Comparison of ENCODE assay signal across 28 cellular contexts in genomic region chr2:234322766-234323465, GRCh38.
A peak's percentile ranks its signal among the peaks of the same experiment; 100 is the strongest.
DNase-seq lines count a peak whose midpoint lies in the region; ATAC-seq and TF ChIP-seq lines count a peak whose summit lies in the region.
"Had no signal": no experiment of that assay in that cellular context is flagged by ENCODE, and none has a peak within 500 bp of the region (broad histone marks: within the 10 kb centered on the region; RNA-seq: fewer than 3 reads in every experiment).

No MANE protein-coding gene starts in this region.

- H3K4me1 Mint-ChIP-seq in activated CD4-positive, alpha-beta T cell treated with anti-CD3 and anti-CD28 coated beads, Interleukin-2, amount 10 ng/mL, durations not matched to agents 24 days and 14 days = peaks cover 39% of the 10 kb centered on the region
- H3K4me1 Mint-ChIP-seq in CD4-positive, alpha-beta memory T cell = peaks cover 26 to 33% (median 31%) of the 10 kb centered on the region in 4 donors
- H3K4me1 Mint-ChIP-seq in T-helper 1 cell treated with Interleukin-12 subunit alpha and Interleukin-12 subunit beta and Interleukin-4 antibody, amounts not matched to agents 30 μg/mL and 1 μg/mL, for 36 hours (ENCODE audit: low read depth) = peaks cover 44% of the 10 kb centered on the region
- no peaks in the 10 kb centered on the region for H3K4me1 Mint-ChIP-seq in endodermal cell
- H3K4me1 Mint-ChIP-seq: GM23338 had no signal

- 92% methylated on average over 2 of the region's 2 CpGs; no CpG with 5 or more reads in 1 of the 2 experiments for WGBS in endodermal cell (ENCODE audit: insufficient coverage in 1 of 2, insufficient read length in 1 of 2), 2 experiments

- no peaks in the 10 kb centered on the region for H3K27me3 ChIP-seq in CD4-positive, alpha-beta memory T cell (ENCODE audit: insufficient read depth, low read length)
- no peaks in the 10 kb centered on the region for H3K27me3 ChIP-seq in endodermal cell (ENCODE audit: control insufficient read depth, insufficient read depth, low read length, poor library complexity, severe bottlenecking)
- H3K27me3 ChIP-seq: ascending aorta, right lobe of liver, upper lobe of left lung had no signal

- peak overlapping the region; percentile 87 for H3K27ac Mint-ChIP-seq in activated CD4-positive, alpha-beta T cell treated with anti-CD3 and anti-CD28 coated beads, Interleukin-2, amount 10 ng/mL, durations not matched to agents 24 days and 14 days
- H3K27ac Mint-ChIP-seq in CD4-positive, alpha-beta memory T cell = peak overlapping the region; percentile 83 to 98 (median 95)
- H3K27ac Mint-ChIP-seq in T-helper 1 cell treated with Interleukin-12 subunit alpha and Interleukin-12 subunit beta and Interleukin-4 antibody, amounts not matched to agents 30 μg/mL and 1 μg/mL, for 36 hours = peak overlapping the region; percentile 88
- H3K27ac Mint-ChIP-seq in endodermal cell = no peak overlapping the region
- H3K27ac Mint-ChIP-seq: B cell, GM23338, progenitor cell of endocrine pancreas had no signal

- no peak for TF ChIP-seq CTCF in endodermal cell (conservative IDR thresholded peaks at IDR 0.05)

- peaks cover 7% of the 10 kb centered on the region for H3K36me3 Mint-ChIP-seq in activated CD4-positive, alpha-beta T cell treated with anti-CD3 and anti-CD28 coated beads, Interleukin-2, amount 10 ng/mL, durations not matched to agents 24 days and 14 days (ENCODE audit: low read depth)
- no peaks in the 10 kb centered on the region for H3K36me3 Mint-ChIP-seq in CD4-positive, alpha-beta memory T cell
- peaks cover 10% of the 10 kb centered on the region for H3K36me3 Mint-ChIP-seq in T-helper 1 cell treated with Interleukin-12 subunit alpha and Interleukin-12 subunit beta and Interleukin-4 antibody, amounts not matched to agents 30 μg/mL and 1 μg/mL, for 36 hours (ENCODE audit: low read depth)
- no peaks in the 10 kb centered on the region for H3K36me3 Mint-ChIP-seq in endodermal cell (ENCODE audit: low read depth)

- intact Hi-C loops in activated CD4-positive, alpha-beta T cell treated with anti-CD3 and anti-CD28 coated beads, Interleukin-2, amount 10 ng/mL, durations not matched to agents 24 days and 14 days (cut with micrococcal nuclease) = loop anchor here (2.0 kb wide), 1 partner anchor 14 kb away; no protein-coding TSS in a partner anchor
- intact Hi-C loops in CD4-positive, alpha-beta memory T cell (cut with micrococcal nuclease) = loop anchor here (5.0 kb wide), 1 partner anchor 44 kb away; no protein-coding TSS in a partner anchor

- H3K9ac ChIP-seq in endodermal cell (ENCODE audit: extremely low read depth, low read length, poor library complexity, severe bottlenecking) = no peak overlapping the region

- H3K4me3 ChIP-seq in CD4-positive, alpha-beta memory T cell (ENCODE audit: low read length in 2 of 2) = no peak overlapping the region
- no peak overlapping the region for H3K4me3 ChIP-seq in endodermal cell (ENCODE audit: low read length)
- H3K4me3 ChIP-seq: ascending aorta, dorsolateral prefrontal cortex, GM23338, right lobe of liver, upper lobe of left lung had no signal

- H3K9me3 Mint-ChIP-seq in activated CD4-positive, alpha-beta T cell treated with anti-CD3 and anti-CD28 coated beads, Interleukin-2, amount 10 ng/mL, durations not matched to agents 24 days and 14 days = peaks cover 7% of the 10 kb centered on the region
- H3K9me3 Mint-ChIP-seq in CD4-positive, alpha-beta memory T cell = no peaks in the 10 kb centered on the region
- H3K9me3 Mint-ChIP-seq in T-helper 1 cell treated with Interleukin-12 subunit alpha and Interleukin-12 subunit beta and Interleukin-4 antibody, amounts not matched to agents 30 μg/mL and 1 μg/mL, for 36 hours = no peaks in the 10 kb centered on the region
- no peaks in the 10 kb centered on the region for H3K9me3 Mint-ChIP-seq in endodermal cell
- H3K9me3 Mint-ChIP-seq: GM23338 had no signal

- peaks cover 26% of the 10 kb centered on the region for H3K4me1 ChIP-seq in CD4-positive, alpha-beta memory T cell (ENCODE audit: insufficient read depth, low read length)
- H3K4me1 ChIP-seq in endodermal cell (ENCODE audit: control insufficient read depth, insufficient read depth, low read length) = no peaks in the 10 kb centered on the region
- H3K4me1 ChIP-seq: ascending aorta, right lobe of liver, upper lobe of left lung had no signal

- no peaks in the 10 kb centered on the region for H3K36me3 ChIP-seq in CD4-positive, alpha-beta memory T cell (ENCODE audit: insufficient read depth, low read length)
- H3K36me3 ChIP-seq in endodermal cell (ENCODE audit: control insufficient read depth, insufficient read depth, low read length) = no peaks in the 10 kb centered on the region
- H3K36me3 ChIP-seq: ascending aorta, right lobe of liver, upper lobe of left lung had no signal

- POLR2A ChIA-PET in CD4-positive, alpha-beta memory T cell (lab: Charles Lee; ENCODE audit: partially characterized antibody) = interaction anchor here (0.6 to 1.3 kb wide), 8 partner anchors 14 to 298 kb away, joined by 3 to 5 read pairs (median 4); no protein-coding TSS in a partner anchor

- CTCF ChIA-PET in CD4-positive, alpha-beta memory T cell (lab: Charles Lee; ENCODE audit: partially characterized antibody) = interaction anchor here (0.5 to 1.4 kb wide), 3 partner anchors 19 to 70 kb away, joined by 3 to 4 read pairs (median 3); no protein-coding TSS in a partner anchor

- no peaks in the 10 kb centered on the region for H3K9me3 ChIP-seq in CD4-positive, alpha-beta memory T cell (ENCODE audit: control insufficient read depth in 1 of 2, low read length in 2 of 2)
- H3K9me3 ChIP-seq in endodermal cell (ENCODE audit: control insufficient read depth, low read length) = no peaks in the 10 kb centered on the region
- H3K9me3 ChIP-seq: ascending aorta, right lobe of liver, upper lobe of left lung had no signal

- H3K27ac ChIP-seq in CD4-positive, alpha-beta memory T cell (ENCODE audit: low read depth, low read length) = peak overlapping the region; percentile 24
- no peak overlapping the region for H3K27ac ChIP-seq in endodermal cell (ENCODE audit: low read depth, low read length)
- H3K27ac ChIP-seq: ascending aorta, right lobe of liver, upper lobe of left lung had no signal

- no peaks in the 10 kb centered on the region for H3K27me3 Mint-ChIP-seq in activated CD4-positive, alpha-beta T cell treated with anti-CD3 and anti-CD28 coated beads, Interleukin-2, amount 10 ng/mL, durations not matched to agents 24 days and 14 days
- no peaks in the 10 kb centered on the region for H3K27me3 Mint-ChIP-seq in CD4-positive, alpha-beta memory T cell
- no peaks in the 10 kb centered on the region for H3K27me3 Mint-ChIP-seq in T-helper 1 cell treated with Interleukin-12 subunit alpha and Interleukin-12 subunit beta and Interleukin-4 antibody, amounts not matched to agents 30 μg/mL and 1 μg/mL, for 36 hours (ENCODE audit: low read depth)
- peaks cover 3% of the 10 kb centered on the region for H3K27me3 Mint-ChIP-seq in endodermal cell (ENCODE audit: insufficient read depth)
- H3K27me3 Mint-ChIP-seq: progenitor cell of endocrine pancreas had no signal

- no peak for DNase-seq in activated CD4-positive, alpha-beta T cell treated with anti-CD3 and anti-CD28 coated beads, Interleukin-2, amount 10 ng/mL, durations not matched to agents 24 days and 14 days
- DNase-seq in activated CD4-positive, alpha-beta T cell treated with anti-CD3 and anti-CD28 coated beads for 4 hours = no peak
- peak in 4 of 5 donors; percentile 46 to 71 (median 58) for DNase-seq in CD4-positive, alpha-beta memory T cell
- peak; percentile 60 for DNase-seq in central memory CD4-positive, alpha-beta T cell
- no peak for DNase-seq in endodermal cell
- DNase-seq: activated CD4-positive, alpha-beta T cell treated with anti-CD3 and anti-CD28 coated beads for 1 hour; activated CD8-positive, alpha-beta memory T cell treated with anti-CD3 and anti-CD28 coated beads, Interleukin-2, amount 50 U/mL, for 48 hours; COR-L47; DMS53; dorsolateral prefrontal cortex; mesendoderm; NCI-H1048; NCI-H1694; NCI-H2227 treated with DMSO at 0.1 percent for 48 hours; right lobe of liver; stimulated activated CD4-positive, alpha-beta T cell treated with anti-CD3 and anti-CD28 coated beads, Interleukin-12 subunit alpha, Interleukin-12 subunit beta, amount 100 ng/mL, for 4 hours; stimulated activated CD4-positive, alpha-beta T cell treated with anti-CD3 and anti-CD28 coated beads, Interleukin-4, amount 100 ng/mL, for 1 hour; substantia nigra; SW 1271; upper lobe of left lung had no signal

- H3K4me3 Mint-ChIP-seq in activated CD4-positive, alpha-beta T cell treated with anti-CD3 and anti-CD28 coated beads, Interleukin-2, amount 10 ng/mL, durations not matched to agents 24 days and 14 days = peak overlapping the region; percentile 48
- H3K4me3 Mint-ChIP-seq in CD4-positive, alpha-beta memory T cell = peak overlapping the region in 5 of 8 donors; percentile 44 to 73 (median 70)
- peak overlapping the region; percentile 62 for H3K4me3 Mint-ChIP-seq in T-helper 1 cell treated with Interleukin-12 subunit alpha and Interleukin-12 subunit beta and Interleukin-4 antibody, amounts not matched to agents 30 μg/mL and 1 μg/mL, for 36 hours
- H3K4me3 Mint-ChIP-seq in endodermal cell = no peak overlapping the region
- H3K4me3 Mint-ChIP-seq: B cell, GM23338 had no signal

- no peak for ATAC-seq in HG03457 (IDR thresholded peaks at IDR 0.05; ENCODE audit: unreplicated experiment)
- ATAC-seq in GM21515 (IDR thresholded peaks at IDR 0.05; ENCODE audit: unreplicated experiment) = no peak
- ATAC-seq: GM23338, left lobe of liver, right lobe of liver had no signal

Comparison
In these comparisons a context has a peak if more than half of its experiments do, and no peak if none do; other contexts are left out.
1. DNase-seq: peak in CD4-positive, alpha-beta memory T cell (4 of 5) and central memory CD4-positive, alpha-beta T cell (single experiment); none in activated CD4-positive, alpha-beta T cell treated with anti-CD3 and anti-CD28 coated beads, Interleukin-2, amount 10 ng/mL, durations not matched to agents 24 days and 14 days (single experiment), activated CD4-positive, alpha-beta T cell treated with anti-CD3 and anti-CD28 coated beads for 4 hours (0 of 2) and endodermal cell (single experiment).